Comparison of ENCODE assay signal across 20 cellular contexts in the genomic region with DNA sequence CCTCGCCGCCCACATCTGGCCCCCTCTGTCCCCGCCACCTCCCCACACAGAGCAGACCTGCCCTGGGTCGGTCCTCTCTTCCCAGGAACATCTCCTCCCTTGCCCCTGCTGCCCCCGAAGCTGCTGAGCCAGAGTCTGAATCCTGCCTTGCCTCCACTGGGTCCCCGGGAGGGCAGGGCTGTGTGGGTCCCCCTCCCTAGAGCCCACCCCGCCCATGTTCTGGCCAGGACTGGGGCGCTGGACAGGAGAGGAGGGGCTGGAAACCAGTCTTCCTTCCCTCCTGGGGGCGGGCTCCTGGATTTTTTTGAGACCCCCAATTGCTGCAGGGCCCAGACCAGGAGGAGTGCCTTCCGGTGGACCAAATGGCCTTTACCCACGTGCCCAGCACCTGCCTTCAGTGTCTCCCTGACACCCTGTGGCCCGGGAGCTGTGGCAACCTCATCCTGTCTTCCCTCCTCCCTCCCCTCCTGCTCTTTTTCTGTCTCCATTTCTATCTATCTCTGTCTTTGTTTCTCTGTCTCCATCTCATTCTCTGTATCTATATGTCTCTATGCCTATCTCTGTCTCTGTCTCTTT. TPM values are rescaled to one million over a fixed set of nuclear protein-coding genes. Genes with fewer than 3 reads are reported as not detected.
DNase-seq lines count a peak whose midpoint lies in the region; ATAC-seq, FAIRE-seq and TF ChIP-seq lines count a peak whose summit lies in the region.
"Had no signal": no experiment of that assay in that cellular context is flagged by ENCODE, and none has a peak within 500 bp of the region (broad histone marks: within the 10 kb centered on the region; RNA-seq: fewer than 3 reads in every experiment).

No MANE protein-coding gene starts in this region.

- no peaks in the 10 kb centered on the region for H3K23me2 ChIP-seq in H1 (ENCODE audit: low read depth, low read length)

- H2BK15ac ChIP-seq in IMR-90 (ENCODE audit: low read depth, low read length) (no peak overlapping the region), H1 (ENCODE audit: low read length) (no peak overlapping the region)

- H2BK5ac ChIP-seq in IMR-90 (ENCODE audit: low read depth, low read length, poor library complexity, severe bottlenecking) (peak overlapping the region; percentile 14), H1 (ENCODE audit: low read depth, low read length) (no peak overlapping the region)

- H2BK12ac ChIP-seq in H1 (ENCODE audit: low read depth, low read length): 0 out of 2 replicates have a peak overlapping the region, but pooled peaks have one; percentile 50

- H3K4me2 ChIP-seq in IMR-90 (ENCODE audit: low read depth, low read length) (no peak overlapping the region), H1 (ENCODE audit: insufficient read depth in 1 of 2, low read depth in 2 of 2, low read length in 2 of 2) (no peak overlapping the region)

- no peak overlapping the region for H4K5ac ChIP-seq in IMR-90 (ENCODE audit: low read depth, low read length)
- no peak overlapping the region for H4K5ac ChIP-seq in H1 (ENCODE audit: insufficient read length, low read depth, low read length)

- peak overlapping the region; percentile 51 for H2AK9ac ChIP-seq in IMR-90 (replicated peaks; ENCODE audit: low read depth, low read length, poor library complexity)

- FAIRE-seq in H1 (lab: Jason Lieb, UNC): no peak
- FAIRE-seq: H54 had no signal

- H3K4ac ChIP-seq in IMR-90 (ENCODE audit: low read depth, low read length) (no peak overlapping the region; the same call in 1 of the 2 replicates), H1 (replicated peaks; ENCODE audit: insufficient read length, low read depth, low read length) (no peak overlapping the region)

- H3K4me3 ChIP-seq in IMR-90 (ENCODE audit: insufficient read depth, low read depth, low read length) (no peak overlapping the region), H1 (ENCODE audit: extremely low read depth in 1 of 4, insufficient read depth in 2 of 4, low read depth in 3 of 4, low read length in 4 of 4) (no peak overlapping the region)
- H3K4me3 ChIP-seq: MG63 had no signal

- no peaks in the 10 kb centered on the region for H3K27me3 Mint-ChIP-seq in activated CD4-positive, alpha-beta T cell treated with anti-CD3 and anti-CD28 coated beads for 36 hours

- H3K14ac ChIP-seq in IMR-90 (replicated peaks; ENCODE audit: low read depth, low read length) (no peak overlapping the region), H1 (ENCODE audit: insufficient read length) (no peak overlapping the region)

- H3K23ac ChIP-seq in IMR-90 (ENCODE audit: low read depth, low read length): no peak overlapping the region
- no peak overlapping the region for H3K23ac ChIP-seq in H1 (ENCODE audit: insufficient read length)

- intact Hi-C loops in activated CD4-positive, alpha-beta T cell treated with anti-CD3 and anti-CD28 coated beads for 36 hours (cut with DNase I, micrococcal nuclease): no loop called here
- intact Hi-C loops in IMR-90 (cut with micrococcal nuclease) (no loop called here), sciatic nerve (cut with DNase I) (no loop called here)

- no peaks in the 10 kb centered on the region for H3K36me3 ChIP-seq in IMR-90 (ENCODE audit: control insufficient read depth, insufficient read depth, low read length)
- no peaks in the 10 kb centered on the region for H3K36me3 ChIP-seq in H1 (ENCODE audit: control insufficient read depth in 2 of 4, insufficient read depth in 4 of 4, low read length in 3 of 4)
- H3K36me3 ChIP-seq: MG63 had no signal

- H3K27ac ChIP-seq in IMR-90 (ENCODE audit: insufficient read depth, low read length) (no peak overlapping the region), H1 (ENCODE audit: low read depth, low read length) (no peak overlapping the region), RWPE1 (no peak overlapping the region)
- H3K27ac ChIP-seq: 22Rv1 had no signal

- H3K4me1 Mint-ChIP-seq in activated CD4-positive, alpha-beta T cell treated with anti-CD3 and anti-CD28 coated beads for 36 hours: peaks cover 40% of the 10 kb centered on the region
- H3K4me1 Mint-ChIP-seq: CD14-positive monocyte had no signal

- no peak for ATAC-seq in activated CD4-positive, alpha-beta T cell treated with anti-CD3 and anti-CD28 coated beads for 36 hours
- ATAC-seq in IMR-90 (ENCODE audit: low read depth) (no peak), sciatic nerve (no peak), HG02840 (IDR thresholded peaks at IDR 0.05; ENCODE audit: low FRiP score, unreplicated experiment) (no peak), GM18858 (IDR thresholded peaks at IDR 0.05; ENCODE audit: unreplicated experiment) (no peak)
- ATAC-seq: PC-3 had no signal

- H4K8ac ChIP-seq in IMR-90 (ENCODE audit: low read depth in 2 of 2, low read length in 2 of 2) (no peak overlapping the region), H1 (ENCODE audit: extremely low read depth, insufficient read depth, low read length) (peak overlapping the region; percentile 38; the same call in 1 of the 2 replicates)

- POLR2A ChIA-PET in activated CD4-positive, alpha-beta T cell treated with anti-CD3 and anti-CD28 coated beads for 36 hours (lab: Charles Lee): no interaction called here
- POLR2A ChIA-PET in IMR-90 (lab: Charles Lee; ENCODE audit: unreplicated experiment) (no interaction called here), H1 (lab: Charles Lee; ENCODE audit: partially characterized antibody) (interaction anchor here (1.1 kb wide), 1 partner anchor 13 kb away, joined by 3 read pairs; a partner anchor contains a TSS), RWPE1 (lab: Yijun Ruan, JAX; ENCODE audit: low non-redundant PET) (no interaction called here)

- TF ChIP-seq POLR2A in IMR-90 (IDR thresholded peaks at IDR 0.05; ENCODE audit: low read depth, low read length): no peak
- TF ChIP-seq POLR2A in H1 (IDR thresholded peaks at IDR 0.05; ENCODE audit: control extremely low read depth in 1 of 2, low read depth in 2 of 2, low read length in 2 of 2): no peak

- no peaks in the 10 kb centered on the region; the same call in 1 of the 2 replicates for H3K27me3 ChIP-seq in IMR-90 (ENCODE audit: control insufficient read depth, insufficient read depth, low read length)
- H3K27me3 ChIP-seq in H1 (replicated peaks in 1 of 4; ENCODE audit: control insufficient read depth in 3 of 4, extremely low read depth in 1 of 4, insufficient read depth in 3 of 4, low read length in 3 of 4): no peaks in the 10 kb centered on the region
- H3K27me3 ChIP-seq: MG63 had no signal

- H2BK20ac ChIP-seq in IMR-90 (ENCODE audit: low read depth, low read length) (peak overlapping the region; percentile 41; the same call in 1 of the 2 replicates), H1 (ENCODE audit: low read length) (no peak overlapping the region)

- peaks cover 9% of the 10 kb centered on the region for H3K4me1 ChIP-seq in IMR-90 (ENCODE audit: control insufficient read depth, insufficient read depth, low read length)
- peaks cover 0 to 15% (median 12%) of the 10 kb centered on the region in 4 experiments; a peak in 5 of 7 replicates for H3K4me1 ChIP-seq in H1 (replicated peaks in 1 of 4; ENCODE audit: control insufficient read depth in 3 of 4, insufficient read depth in 4 of 4, low read length in 3 of 4)

- no peaks in the 10 kb centered on the region for H3K79me2 ChIP-seq in H1 (ENCODE audit: control insufficient read depth in 1 of 2, insufficient read depth in 2 of 2, low read length in 2 of 2)

- H3K9me3 ChIP-seq in IMR-90 (ENCODE audit: control insufficient read depth, insufficient read depth, low read length): no peaks in the 10 kb centered on the region
- H3K9me3 ChIP-seq in H1 (ENCODE audit: insufficient read depth in 2 of 2, low read depth in 1 of 2, low read length in 1 of 2): no peaks in the 10 kb centered on the region
- H3K9me3 ChIP-seq: MG63 had no signal

- TF ChIP-seq EP300 in H1 (IDR thresholded peaks at IDR 0.05; ENCODE audit: borderline replicate concordance in 1 of 2, low read depth in 2 of 2, low read length in 2 of 2): no peak

- H3K9me1 ChIP-seq in IMR-90 (ENCODE audit: insufficient read depth, low read length): peaks cover 5% of the 10 kb centered on the region

- WGBS in IMR-90 (ENCODE audit: extremely low coverage in 2 of 2, insufficient read length in 1 of 2), 2 experiments: 81% methylated on average over 4 of the region's 12 CpGs; no CpG with 5 or more reads in 1 of the 2 experiments
- 93% methylated on average over 3 of the region's 12 CpGs; no CpG with 5 or more reads in 1 of the 2 experiments for WGBS in H1 (ENCODE audit: extremely low coverage in 1 of 2, insufficient coverage in 1 of 2, insufficient read length in 1 of 2, insufficient replicate concordance in 2 of 2, low coverage in 1 of 2, low lambda C conversion rate in 2 of 2, missing lambda C conversion rate in 1 of 2), 2 experiments

- CTCF ChIA-PET in activated CD4-positive, alpha-beta T cell treated with anti-CD3 and anti-CD28 coated beads for 36 hours (lab: Charles Lee): interaction anchor here (0.6 to 0.9 kb wide), 2 partner anchors 11 to 17 kb away, joined by 3 read pairs; no protein-coding TSS in a partner anchor
- CTCF ChIA-PET in IMR-90 (lab: Yijun Ruan, JAX) (no interaction called here), H1 (lab: Charles Lee; ENCODE audit: partially characterized antibody) (interaction anchor here (4.3 kb wide), 1 partner anchor 23 kb away, joined by 17 read pairs; no protein-coding TSS in a partner anchor), RWPE1 (lab: Yijun Ruan, JAX) (interaction anchor here (0.5 kb wide), 1 partner anchor 393 kb away, joined by 5 read pairs; no protein-coding TSS in a partner anchor)

- H3K56ac ChIP-seq in IMR-90 (ENCODE audit: extremely low read depth, insufficient read depth, low read length): no peak overlapping the region
- no peak overlapping the region for H3K56ac ChIP-seq in H1 (replicated peaks; ENCODE audit: insufficient read length, low read depth, low read length)

- H3K4me3 Mint-ChIP-seq in activated CD4-positive, alpha-beta T cell treated with anti-CD3 and anti-CD28 coated beads for 36 hours: no peak overlapping the region
- H3K4me3 Mint-ChIP-seq: CD14-positive monocyte had no signal

- H3K9ac ChIP-seq in IMR-90 (ENCODE audit: low read depth, low read length) (no peak overlapping the region), H1 (replicated peaks in 1 of 4; ENCODE audit: extremely low read depth in 1 of 4, low read depth in 3 of 4, low read length in 3 of 4) (no peak overlapping the region)

- H2AFZ ChIP-seq in IMR-90 (replicated peaks; ENCODE audit: low read length, poor library complexity) (peak overlapping the region; percentile 65), H1 (ENCODE audit: low read length) (no peak overlapping the region)

- H3K18ac ChIP-seq in IMR-90 (ENCODE audit: low read depth, low read length) (no peak overlapping the region), H1 (ENCODE audit: extremely low read depth, low read length) (no peak overlapping the region)

- peaks cover 0 to 8% of the 10 kb centered on the region in 2 experiments; a peak in 2 of 4 replicates for H3K79me1 ChIP-seq in IMR-90 (ENCODE audit: low read depth in 1 of 2, low read length in 2 of 2)
- no peaks in the 10 kb centered on the region for H3K79me1 ChIP-seq in H1 (ENCODE audit: low read depth, low read length)

- dilution Hi-C loops in IMR-90 (cut with HindIII; ENCODE audit: low sequenced_read_pairs, unreplicated experiment): no loop called here

- H3K36me3 Mint-ChIP-seq in activated CD4-positive, alpha-beta T cell treated with anti-CD3 and anti-CD28 coated beads for 36 hours (ENCODE audit: low read depth): no peaks in the 10 kb centered on the region
- H3K36me3 Mint-ChIP-seq: CD14-positive monocyte had no signal

- TF ChIP-seq CTCF in IMR-90 (conservative IDR thresholded peaks at IDR 0.05; ENCODE audit: low read depth, low read length) (no peak), H1 (IDR thresholded peaks at IDR 0.05; ENCODE audit: control extremely low read depth in 1 of 3, insufficient read depth in 1 of 3, low read depth in 1 of 3, low read length in 3 of 3) (no peak), RWPE1 (conservative IDR thresholded peaks at IDR 0.05; ENCODE audit: low read depth) (no peak)

- no TSS peak for BruUV-seq in IMR-90 (replicated peaks; lab: Mats Ljungman, UMichigan)

- peak overlapping the region; percentile 0 for H3K27ac Mint-ChIP-seq in activated CD4-positive, alpha-beta T cell treated with anti-CD3 and anti-CD28 coated beads for 36 hours
- H3K27ac Mint-ChIP-seq: CD14-positive monocyte had no signal

- H2AK5ac ChIP-seq in IMR-90 (ENCODE audit: low read depth, low read length): peak overlapping the region; percentile 62; the same call in 1 of the 2 replicates
- H2AK5ac ChIP-seq in H1 (ENCODE audit: low read depth, low read length): no peak overlapping the region

- H4K20me1 ChIP-seq in IMR-90 (ENCODE audit: insufficient read depth, low read length) (no peaks in the 10 kb centered on the region), H1 (replicated peaks in 1 of 2; ENCODE audit: control insufficient read depth in 1 of 2, insufficient read depth in 2 of 2, low read length in 2 of 2) (peaks cover 0 to 2% of the 10 kb centered on the region in 2 experiments)

- no peak overlapping the region; the same call in 1 of the 2 replicates for H4K91ac ChIP-seq in IMR-90 (ENCODE audit: insufficient read depth, low read depth, low read length)
- H4K91ac ChIP-seq in H1 (replicated peaks; ENCODE audit: insufficient read length, low read length): no peak overlapping the region

- no peak for TF ChIP-seq RAD21 in IMR-90 (IDR thresholded peaks at IDR 0.05; ENCODE audit: low read length)
- no peak for TF ChIP-seq RAD21 in H1 (IDR thresholded peaks at IDR 0.05 in 1 of 2, conservative IDR thresholded peaks at IDR 0.05 in 1 of 2; ENCODE audit: low read depth in 2 of 2, low read length in 2 of 2)

- H2BK120ac ChIP-seq in IMR-90 (ENCODE audit: low read depth, low read length) (peak overlapping the region; percentile 68; the same call in 1 of the 2 replicates), H1 (replicated peaks; ENCODE audit: low read depth, low read length) (no peak overlapping the region)

- no peaks in the 10 kb centered on the region for H3K9me3 Mint-ChIP-seq in activated CD4-positive, alpha-beta T cell treated with anti-CD3 and anti-CD28 coated beads for 36 hours (ENCODE audit: low read depth)
- H3K9me3 Mint-ChIP-seq: CD14-positive monocyte had no signal

- in situ Hi-C loops in IMR-90 (cut with MboI; ENCODE audit: low sequenced_read_pairs): loop anchor here (25.0 kb wide), 1 partner anchor 825 kb away; no protein-coding TSS in a partner anchor

- peak; percentile 3 for DNase-seq in activated CD4-positive, alpha-beta T cell treated with anti-CD3 and anti-CD28 coated beads for 36 hours
- no peak for DNase-seq in activated CD4-positive, alpha-beta T cell treated with anti-CD3 and anti-CD28 coated beads for 4 hours
- DNase-seq in IMR-90: no peak
- no peak for DNase-seq in H1 (ENCODE audit: low read depth in 1 of 2, low spot score in 2 of 2)
- peak; percentile 27 for DNase-seq in sciatic nerve (ENCODE audit: low spot score)
- DNase-seq in RWPE1 (ENCODE audit: low spot score): no peak
- DNase-seq: DMS79 treated with DMSO at 0.1 percent for 48 hours, Kasumi-1, MG63, NCI-H1048, NCI-H1436, NCI-H2029, NCI-H2171, NCI-H526, PC-3 had no signal

RNA-seq across cellular contexts. Expression of a gene that starts 12.1 kb away (rescaled TPM):
- 10 to 100 TPM; 51.4 to 64.9 TPM for total RNA-seq in activated CD4-positive, alpha-beta T cell treated with anti-CD3 and anti-CD28 coated beads for 36 hours
- total RNA-seq in IMR-90 (2012; rRNA removed) (63.9 and 85.9 TPM in 2 replicates), sciatic nerve (28.4 TPM)
- polyA plus RNA-seq in IMR-90 (2012; rRNA removed) (103 and 134 TPM in 2 replicates), H1 (2011; rRNA removed) (81.5 and 85.5 TPM in 2 replicates)
- 101 and 125 TPM in 2 replicates for polyA plus RNA-seq in IMR-90 (2012; cell fraction: cytosol; rRNA removed)
- 35.7 and 44.4 TPM in 2 replicates for polyA plus RNA-seq in IMR-90 (2012; cell fraction: nucleus; rRNA removed; ENCODE audit: low replicate concordance)
- total RNA-seq in H1 (2021; fragmentation: NEBNext Ultra II Directional; extraction: Animal tissue kit (Norgen Biotek cat#: 25700)): 56.3 and 66.3 TPM in 2 replicates
- polyA plus RNA-seq in H1 (2011; cell fraction: cytosol; rRNA removed): 67.1 TPM
- polyA plus RNA-seq in H1 (2011; cell fraction: nucleus; rRNA removed): 71.6 TPM
- 75.9 to 89.0 TPM (median 80.9 TPM) in 4 replicates for polyA plus RNA-seq in H1 (2012, experiment 1 of 2)
- 102 TPM for polyA plus RNA-seq in H1 (2012, experiment 2 of 2)
- 87.9 TPM for polyA plus RNA-seq in H1 (2013, experiment 1 of 2)
- 91.7 TPM for polyA plus RNA-seq in H1 (2013, experiment 2 of 2)
- 31.6 and 38.0 TPM in 2 replicates for polyA minus RNA-seq in H1 (2011; rRNA and poly(A)+ RNA removed)
- 32.5 TPM for polyA minus RNA-seq in H1 (2011; cell fraction: cytosol; rRNA and poly(A)+ RNA removed)
- polyA minus RNA-seq in H1 (2011; cell fraction: nucleus; rRNA and poly(A)+ RNA removed): 22.6 TPM

RNA-seq across cellular contexts. Expression of a gene that starts 13.6 kb away (rescaled TPM):
- 10 to 100 TPM; 18.8 to 37.1 TPM for total RNA-seq in activated CD4-positive, alpha-beta T cell treated with anti-CD3 and anti-CD28 coated beads for 36 hours
- total RNA-seq in IMR-90 (2012; rRNA removed) (10.4 and 26.9 TPM in 2 replicates), sciatic nerve (20.7 TPM)
- polyA plus RNA-seq in IMR-90 (2012; rRNA removed) (69.0 and 119 TPM in 2 replicates), H1 (2011; rRNA removed) (191 and 302 TPM in 2 replicates)
- 70.7 and 121 TPM in 2 replicates for polyA plus RNA-seq in IMR-90 (2012; cell fraction: cytosol; rRNA removed)
- polyA plus RNA-seq in IMR-90 (2012; cell fraction: nucleus; rRNA removed; ENCODE audit: low replicate concordance): 19.3 and 45.4 TPM in 2 replicates
- 72.7 and 77.1 TPM in 2 replicates for total RNA-seq in H1 (2021; fragmentation: NEBNext Ultra II Directional; extraction: Animal tissue kit (Norgen Biotek cat#: 25700))
- 224 TPM for polyA plus RNA-seq in H1 (2011; cell fraction: cytosol; rRNA removed)
- 78.2 TPM for polyA plus RNA-seq in H1 (2011; cell fraction: nucleus; rRNA removed)
- 190 to 231 TPM (median 207 TPM) in 4 replicates for polyA plus RNA-seq in H1 (2012, experiment 1 of 2)
- 78.3 TPM for polyA plus RNA-seq in H1 (2012, experiment 2 of 2)
- polyA plus RNA-seq in H1 (2013, experiment 1 of 2): 141 TPM
- polyA plus RNA-seq in H1 (2013, experiment 2 of 2): 146 TPM
- polyA minus RNA-seq in H1 (2011; rRNA and poly(A)+ RNA removed): 9.3 and 11.6 TPM in 2 replicates
- polyA minus RNA-seq in H1 (2011; cell fraction: cytosol; rRNA and poly(A)+ RNA removed): 55.8 TPM
- 31.5 TPM for polyA minus RNA-seq in H1 (2011; cell fraction: nucleus; rRNA and poly(A)+ RNA removed)

Comparison
In these comparisons a context has a peak if more than half of its experiments do, and no peak if none do; other contexts are left out.
1. DNase-seq: peak in activated CD4-positive, alpha-beta T cell treated with anti-CD3 and anti-CD28 coated beads for 36 hours (single experiment) and sciatic nerve (single experiment); none in activated CD4-positive, alpha-beta T cell treated with anti-CD3 and anti-CD28 coated beads for 4 hours (0 of 2), IMR-90 (single experiment), H1 (0 of 2) and RWPE1 (single experiment).